16 cellular contexts compared by ENCODE assay signal in the genomic region with DNA sequence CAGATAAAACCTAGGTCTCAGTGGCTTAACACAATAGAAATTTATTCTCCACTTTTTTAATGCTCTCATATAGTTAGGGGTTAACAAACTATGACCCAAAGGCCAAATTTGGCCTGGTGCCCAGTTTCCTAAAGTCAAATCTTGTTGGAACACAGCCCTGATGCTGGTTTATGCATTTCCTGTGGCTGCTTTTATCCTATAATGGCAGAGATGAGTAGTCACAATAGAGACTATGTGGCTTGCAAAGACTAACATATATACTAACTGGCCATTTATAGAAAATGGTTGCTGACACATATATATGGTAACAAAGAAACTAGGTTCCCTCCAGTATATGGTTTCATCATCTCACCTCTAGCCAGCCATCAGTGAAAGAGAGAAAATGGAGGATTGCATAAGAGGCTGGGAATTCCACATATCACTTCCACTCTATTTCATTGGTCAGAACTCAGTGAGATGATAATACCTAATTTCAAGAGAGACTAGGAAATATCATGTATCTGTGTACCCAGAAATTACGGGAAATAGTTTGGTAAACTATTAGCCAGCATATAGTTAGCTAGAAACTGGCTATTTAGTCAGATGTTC. TPM values are rescaled to one million over a fixed set of nuclear protein-coding genes. Genes with fewer than 3 reads are reported as not detected.
A peak's percentile ranks its signal among the peaks of the same experiment; 100 is the strongest.
DNase-seq lines count a peak whose midpoint lies in the region; ATAC-seq, FAIRE-seq and TF ChIP-seq lines count a peak whose summit lies in the region.
"Had no signal": no experiment of that assay in that cellular context is flagged by ENCODE, and none has a peak within 500 bp of the region (broad histone marks: within the 10 kb centered on the region; RNA-seq: fewer than 3 reads in every experiment).

No MANE protein-coding gene starts in this region.

- no peak for FAIRE-seq in D721Med (lab: Jason Lieb, UNC)

- peak; percentile 18 for DNase-seq in GM12865 (ENCODE audit: low read depth)
- peak; percentile 34 for DNase-seq in RPMI7951 (ENCODE audit: low read depth)
- peak; percentile 48 for DNase-seq in epithelial cell of esophagus (ENCODE audit: low read depth)
- DNase-seq in D721Med (ENCODE audit: insufficient read length, low spot score): no peak
- DNase-seq in foreskin fibroblast: no peak
- DNase-seq: anterior cingulate cortex; kidney glomerular epithelial cell; NCI-H2029; stimulated activated naive CD8-positive, alpha-beta T cell treated with anti-CD3 and anti-CD28 coated beads, Interleukin-15, Interleukin-2, amounts not matched to agents 100 U/mL and 50 U/mL, for 24 hours had no signal

- ATAC-seq in HG03103 (IDR thresholded peaks at IDR 0.05; ENCODE audit: low read depth, unreplicated experiment) (peak; percentile 52), GM18873 (IDR thresholded peaks at IDR 0.05; ENCODE audit: low FRiP score, unreplicated experiment) (no peak), HG03439 (IDR thresholded peaks at IDR 0.05; ENCODE audit: unreplicated experiment) (no peak)
- ATAC-seq: esophagus mucosa; stimulated activated naive CD8-positive, alpha-beta T cell treated with anti-CD3 and anti-CD28 coated beads, Interleukin-15, Interleukin-2, amounts not matched to agents 100 U/mL and 50 U/mL, for 24 hours had no signal

- TF ChIP-seq CTCF in GM12865 (IDR thresholded peaks at IDR 0.05; ENCODE audit: insufficient read depth, low read depth, low read length, missing control alignments): no peak
- no peak for TF ChIP-seq CTCF in epithelial cell of esophagus (IDR thresholded peaks at IDR 0.05; ENCODE audit: insufficient read depth, low read depth, low read length, missing control alignments)
- no peak for TF ChIP-seq CTCF in D721Med (IDR thresholded peaks at IDR 0.05; ENCODE audit: insufficient read depth, missing control alignments)
- no peak for TF ChIP-seq CTCF in foreskin fibroblast (IDR thresholded peaks at IDR 0.05; ENCODE audit: low read depth, low read length)

- H3K4me3 ChIP-seq in GM12865 (ENCODE audit: low read depth, low read length): no peak overlapping the region
- H3K4me3 ChIP-seq in epithelial cell of esophagus (ENCODE audit: low read length): no peak overlapping the region
- H3K4me3 ChIP-seq in foreskin fibroblast (ENCODE audit: low read depth in 1 of 2, low read length in 2 of 2): no peak overlapping the region
- H3K4me3 ChIP-seq: coronary artery had no signal

RNA-seq across cellular contexts. Expression of a gene that starts 10.9 kb away (rescaled TPM):
- 16.3 and 21.5 TPM in 2 replicates for total RNA-seq in RPMI7951 (2014; rRNA removed; shearing (Covaris generic))
- total RNA-seq: activated T-helper 2 cell treated with anti-CD3 and anti-CD28 coated beads, Interferon-gamma antibody, Interleukin-2, Interleukin-4, amounts not matched to agents 10 μg/mL and 5 μg/mL and 100 μg/mL, durations not matched to agents 14 hours and 24 hours and 36 hours; B cell had no signal

Comparison
In these comparisons a context has a peak if more than half of its experiments do, and no peak if none do; other contexts are left out.
1. DNase-seq: peak in GM12865 (single experiment), RPMI7951 (single experiment) and epithelial cell of esophagus (single experiment); none in D721Med (single experiment) and foreskin fibroblast (0 of 2).